In the genomic region with DNA sequence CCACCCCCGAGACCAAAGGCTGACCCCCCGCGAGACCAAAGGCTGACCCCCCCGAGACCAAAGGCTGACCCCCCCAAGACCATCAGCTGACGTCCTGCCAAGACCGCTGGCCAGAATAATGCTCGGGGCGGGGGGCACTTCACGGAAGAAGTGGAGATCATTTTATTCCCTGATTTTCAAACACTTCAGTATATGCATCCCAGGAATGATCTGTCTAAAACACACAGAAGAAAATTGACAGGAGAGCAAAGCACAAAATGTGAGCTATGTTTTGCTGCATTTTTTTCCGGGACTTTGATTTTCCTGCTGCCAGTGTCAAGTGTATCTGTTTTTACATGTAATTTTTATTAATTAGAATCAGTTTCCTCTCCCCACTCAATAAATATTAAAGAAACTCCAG, we compare ENCODE assay signal across 23 cellular contexts.
DNase-seq lines count a peak whose midpoint lies in the region; ATAC-seq and TF ChIP-seq lines count a peak whose summit lies in the region.
"Had no signal": no experiment of that assay in that cellular context is flagged by ENCODE, and none has a peak within 500 bp of the region (broad histone marks: within the 10 kb centered on the region; RNA-seq: fewer than 3 reads in every experiment).

No MANE protein-coding gene starts in this region.

- no peak overlapping the region for H3K4me3 ChIP-seq in A673 (ENCODE audit: low read depth, low read length, poor library complexity, severe bottlenecking)
- H3K4me3 ChIP-seq: pancreas, PC-9 had no signal

- CTCF ChIA-PET in A673 (lab: Charles Lee): no interaction called here

- DNase-seq in A673 (ENCODE audit: low spot score): peak; percentile 21
- DNase-seq in EH (ENCODE audit: low read depth): peak; percentile 32
- peak; percentile 29 for DNase-seq in amniotic epithelial cell (ENCODE audit: low read depth)
- no peak for DNase-seq in mesothelial cell of epicardium (ENCODE audit: low spot score in 2 of 2, unreplicated experiment in 2 of 2)
- DNase-seq in NCI-H82 (lab: John Stamatoyannopoulos, UW): no peak
- no peak for DNase-seq in NCI-H2227 treated with DMSO at 0.1 percent for 48 hours (lab: John Stamatoyannopoulos, UW)
- DNase-seq in caudate nucleus (lab: John Stamatoyannopoulos, UW): no peak
- DNase-seq: activated CD4-positive, alpha-beta T cell treated with anti-CD3 and anti-CD28 coated beads for 48 hours; activated naive CD4-positive, alpha-beta T cell treated with anti-CD3 and anti-CD28 coated beads for 36 hours; activated T-cell treated with anti-CD3 and anti-CD28 coated beads, Interleukin-2, amount 50 U/mL, for 72 hours; DMS79 treated with DMSO at 0.1 percent for 48 hours; effector CD8-positive, alpha-beta T cell; Karpas-422; natural killer cell; NCI-H1048; NCI-H2081; PC-9; SIG-M5 had no signal

- no peaks in the 10 kb centered on the region for H3K4me1 ChIP-seq in A673 (ENCODE audit: insufficient read depth, low read length, poor library complexity, severe bottlenecking)
- H3K4me1 ChIP-seq: pancreas had no signal

- BruUV-seq in A673 (replicated peaks; lab: Mats Ljungman, UMichigan): no TSS peak

- no peaks in the 10 kb centered on the region for H3K36me3 ChIP-seq in A673 (ENCODE audit: insufficient read depth, low read length, poor library complexity, severe bottlenecking)
- H3K36me3 ChIP-seq: pancreas had no signal

- peak overlapping the region; percentile 23 for H3K27ac Mint-ChIP-seq in mesothelial cell of epicardium
- H3K27ac Mint-ChIP-seq: activated naive CD4-positive, alpha-beta T cell treated with anti-CD3 and anti-CD28 coated beads for 36 hours; activated T-cell treated with anti-CD3 and anti-CD28 coated beads, Interleukin-2, amount 50 U/mL, for 72 hours; natural killer cell; T-helper 1 cell treated with Interleukin-12 subunit alpha and Interleukin-12 subunit beta and Interleukin-4 antibody, amounts not matched to agents 30 μg/mL and 1 μg/mL, for 36 hours had no signal

- H3K9me3 Mint-ChIP-seq in mesothelial cell of epicardium: peaks cover 12% of the 10 kb centered on the region
- H3K9me3 Mint-ChIP-seq: activated T-cell treated with anti-CD3 and anti-CD28 coated beads, Interleukin-2, amount 50 U/mL, for 72 hours; central memory CD8-positive, alpha-beta T cell; natural killer cell; T-helper 1 cell treated with Interleukin-12 subunit alpha and Interleukin-12 subunit beta and Interleukin-4 antibody, amounts not matched to agents 30 μg/mL and 1 μg/mL, for 36 hours had no signal

- intact Hi-C loops in A673 (cut with micrococcal nuclease; ENCODE audit: unreplicated experiment): no loop called here

- POLR2A ChIA-PET in A673 (lab: Charles Lee; ENCODE audit: low non-redundant PET): interaction anchor here (0.6 to 0.7 kb wide), 2 partner anchors 11 to 1180 kb away, joined by 3 to 5 read pairs; no protein-coding TSS in a partner anchor

- no peaks in the 10 kb centered on the region for H3K27me3 Mint-ChIP-seq in mesothelial cell of epicardium (ENCODE audit: low read depth)
- H3K27me3 Mint-ChIP-seq: central memory CD8-positive, alpha-beta T cell had no signal

- H3K9me3 ChIP-seq in A673 (ENCODE audit: low read depth, low read length, poor library complexity, severe bottlenecking): no peaks in the 10 kb centered on the region
- H3K9me3 ChIP-seq: pancreas had no signal

- H3K4me1 Mint-ChIP-seq in mesothelial cell of epicardium: peaks cover 7% of the 10 kb centered on the region
- H3K4me1 Mint-ChIP-seq: central memory CD8-positive, alpha-beta T cell; natural killer cell had no signal

- H3K27ac ChIP-seq in A673 (ENCODE audit: low read depth, low read length, poor library complexity, severe bottlenecking): no peak overlapping the region
- no peak overlapping the region for H3K27ac ChIP-seq in caudate nucleus (ENCODE audit: low read depth, low read length)
- H3K27ac ChIP-seq: pancreas, PC-9 had no signal

- no peak overlapping the region for H3K4me3 Mint-ChIP-seq in mesothelial cell of epicardium
- H3K4me3 Mint-ChIP-seq: activated naive CD4-positive, alpha-beta T cell treated with anti-CD3 and anti-CD28 coated beads for 36 hours; activated T-cell treated with anti-CD3 and anti-CD28 coated beads, Interleukin-2, amount 50 U/mL, for 72 hours; central memory CD8-positive, alpha-beta T cell; natural killer cell; T-helper 1 cell treated with Interleukin-12 subunit alpha and Interleukin-12 subunit beta and Interleukin-4 antibody, amounts not matched to agents 30 μg/mL and 1 μg/mL, for 36 hours had no signal

- ATAC-seq in HG03432 (IDR thresholded peaks at IDR 0.05; ENCODE audit: unreplicated experiment): no peak
- ATAC-seq: activated T-cell treated with anti-CD3 and anti-CD28 coated beads, Interleukin-2, amount 50 U/mL, for 72 hours; natural killer cell; pancreas; sciatic nerve had no signal

- TF ChIP-seq CTCF in A673 (conservative IDR thresholded peaks at IDR 0.05; ENCODE audit: low read depth, low read length) (no peak), mesothelial cell of epicardium (IDR thresholded peaks at IDR 0.05; ENCODE audit: unreplicated experiment) (no peak)

- H3K27me3 ChIP-seq in A673 (replicated peaks; ENCODE audit: insufficient read depth, low read depth, low read length, poor library complexity): no peaks in the 10 kb centered on the region
- H3K27me3 ChIP-seq: pancreas had no signal

- no peaks in the 10 kb centered on the region for H3K36me3 Mint-ChIP-seq in mesothelial cell of epicardium
- H3K36me3 Mint-ChIP-seq: natural killer cell had no signal

Comparison
In these comparisons a context has a peak if more than half of its experiments do, and no peak if none do; other contexts are left out.
1. DNase-seq: peak in A673 (single experiment), EH (single experiment) and amniotic epithelial cell (single experiment); none in mesothelial cell of epicardium (0 of 2), NCI-H82 (single experiment), NCI-H2227 treated with DMSO at 0.1 percent for 48 hours (single experiment) and caudate nucleus (0 of 61).